8 cellular contexts compared by ENCODE assay signal in genomic region chr5:180785151-180785781, GRCh38. TPM values are rescaled to one million over a fixed set of nuclear protein-coding genes. Genes with fewer than 3 reads are reported as not detected.
DNase-seq lines count a peak whose midpoint lies in the region; ATAC-seq and TF ChIP-seq lines count a peak whose summit lies in the region.

No MANE protein-coding gene starts in this region.

- H3K36me3 ChIP-seq in left lung (peaks cover 0 to 30% of the 10 kb centered on the region in 2 donors), testis (ENCODE audit: low read depth, missing control alignments) (no peaks in the 10 kb centered on the region)

- H3K4me3 ChIP-seq in choroid plexus epithelial cell (ENCODE audit: low read depth, low read length) (no peak overlapping the region), left lung (no peak overlapping the region), testis (no peak overlapping the region)

- no peak for TF ChIP-seq CTCF in choroid plexus epithelial cell (conservative IDR thresholded peaks at IDR 0.05; ENCODE audit: low read depth, low read length)
- TF ChIP-seq CTCF in left lung (IDR thresholded peaks at IDR 0.05): no peak
- TF ChIP-seq CTCF in testis (IDR thresholded peaks at IDR 0.05): no peak

- DNase-seq in M059J (ENCODE audit: low read depth) (peak; percentile 74), choroid plexus epithelial cell (ENCODE audit: low read depth) (peak; percentile 83), left lung (peak in 1 of 2 donors; percentile 77), testis (no peak), GM19240 (ENCODE audit: insufficient read length, low spot score) (no peak), MV-4-11 (lab: John Stamatoyannopoulos, UW) (no peak), KG1 (lab: John Stamatoyannopoulos, UW) (no peak)

- intact Hi-C loops in left lung (cut with DNase I) (loop anchor here in 1 of 2 donors (5.0 kb wide), 1 partner anchor 77 kb away; the partner anchor contains the start of gene ZFP62), testis (cut with DNase I; ENCODE audit: low total_unique reads) (loop anchor here (5.0 kb wide), 1 partner anchor 77 kb away; the partner anchor contains the start of gene ZFP62)

- TF ChIP-seq POLR2A in testis (IDR thresholded peaks at IDR 0.05): no peak

- no peaks in the 10 kb centered on the region for H3K9me3 ChIP-seq in left lung
- H3K9me3 ChIP-seq in testis: no peaks in the 10 kb centered on the region

- H3K27ac ChIP-seq in left lung (peak overlapping the region; percentile 61 to 81), testis (peak overlapping the region; percentile 80 to 82)

- ATAC-seq in left lung: peak; percentile 49
- ATAC-seq in HG02642 (IDR thresholded peaks at IDR 0.05; ENCODE audit: poor library complexity, unreplicated experiment): no peak

- peaks cover 21 to 45% of the 10 kb centered on the region in 2 donors for H3K4me1 ChIP-seq in left lung
- peaks cover 62% of the 10 kb centered on the region for H3K4me1 ChIP-seq in testis

- H3K27me3 ChIP-seq in left lung: no peaks in the 10 kb centered on the region
- no peaks in the 10 kb centered on the region for H3K27me3 ChIP-seq in testis

- 29 to 57% methylated on average over 13 to 14 of the region's 14 CpGs for WGBS in testis, 2 donors

RNA-seq across cellular contexts. Expression of gene MGAT1, which starts 17.3 kb away (rescaled TPM):
- total RNA-seq in M059J (2014; rRNA removed; shearing (Covaris generic)): 66.3 and 107 TPM in 2 replicates
- 100 to 1,000 TPM; 160 to 263 TPM for total RNA-seq in left lung
- total RNA-seq in testis: 100 to 1,000 TPM in 1 of 2 donors, 10 to 100 TPM in 1; 95.8 to 136 TPM
- 106 TPM for polyA plus RNA-seq in testis (ENCODE audit: insufficient read depth, low read depth, low replicate concordance)

RNA-seq across cellular contexts. Expression of gene OR2Y1, which starts 45.4 kb away (rescaled TPM):
- total RNA-seq in M059J (2014; rRNA removed; shearing (Covaris generic)): not detected in 2 replicates
- total RNA-seq in left lung: not detected
- total RNA-seq in testis: not detected
- polyA plus RNA-seq in testis (ENCODE audit: insufficient read depth, low read depth, low replicate concordance): not detected

Comparison
In these comparisons a context has a peak if more than half of its experiments do, and no peak if none do; other contexts are left out.
1. DNase-seq: peak in M059J (single experiment) and choroid plexus epithelial cell (single experiment); none in testis (single experiment), GM19240 (single experiment), MV-4-11 (single experiment) and KG1 (single experiment).